Comparison of ENCODE assay signal across 9 cellular contexts in the genomic region with DNA sequence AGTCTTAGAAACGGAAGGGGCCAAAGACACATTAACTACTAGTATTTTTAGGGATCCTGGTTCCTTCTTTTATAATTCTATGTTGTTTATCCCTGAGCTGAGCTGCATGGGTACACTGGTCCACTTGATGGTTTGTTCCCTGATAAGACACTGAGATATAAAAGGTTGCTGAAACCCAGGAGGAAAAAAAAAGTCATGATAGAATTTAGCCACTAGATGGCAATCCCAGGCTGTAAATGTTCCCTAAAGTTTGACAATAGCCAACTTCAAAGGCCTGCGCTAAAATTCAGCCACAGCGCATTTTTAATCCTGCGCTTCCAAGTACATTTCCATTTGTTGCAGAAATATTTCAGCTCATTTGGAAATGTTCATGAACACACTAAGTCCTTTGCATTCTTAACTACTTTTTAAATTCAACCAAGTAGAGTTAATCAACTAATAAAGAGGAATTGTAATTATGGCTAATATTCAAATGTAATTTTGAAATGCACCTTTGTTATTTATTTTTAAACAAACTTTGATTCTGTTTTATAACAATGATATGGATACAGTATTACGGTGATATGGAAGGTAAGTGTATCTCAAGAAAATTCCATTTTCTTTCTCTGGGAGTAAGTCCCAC.
DNase-seq lines count a peak whose midpoint lies in the region; ATAC-seq and TF ChIP-seq lines count a peak whose summit lies in the region.
"Had no signal": no experiment of that assay in that cellular context is flagged by ENCODE, and none has a peak within 500 bp of the region (broad histone marks: within the 10 kb centered on the region; RNA-seq: fewer than 3 reads in every experiment).

No MANE protein-coding gene starts in this region.

- H3K36me3 ChIP-seq in esophagus squamous epithelium (no peaks in the 10 kb centered on the region), neural progenitor cell (no peaks in the 10 kb centered on the region)

- no peak for TF ChIP-seq POLR2A in esophagus squamous epithelium (IDR thresholded peaks at IDR 0.05)

- H2AFZ ChIP-seq in neural progenitor cell (replicated peaks) = no peak overlapping the region

- intact Hi-C loops in esophagus squamous epithelium (cut with DNase I) = loop anchor here (10.0 kb wide), 1 partner anchor 612 kb away; no protein-coding TSS in a partner anchor

- H3K27ac ChIP-seq in HL-60 (replicated peaks) (no peak overlapping the region), esophagus squamous epithelium (no peak overlapping the region), neural progenitor cell (no peak overlapping the region)

- DNase-seq in NCI-H2171 treated with DMSO at 0.1 percent for 48 hours (lab: John Stamatoyannopoulos, UW) (peak; percentile 53), NCI-H2171 (lab: John Stamatoyannopoulos, UW) (no peak), HL-60 (ENCODE audit: low read depth in 1 of 2, low spot score in 1 of 2) (peak in 1 of 2 experiments; percentile 7), RKO (ENCODE audit: low spot score) (peak; percentile 69), esophagus squamous epithelium (lab: John Stamatoyannopoulos, UW) (no peak), neural progenitor cell (ENCODE audit: low spot score) (peak; percentile 74)
- DNase-seq: activated naive CD8-positive, alpha-beta T cell treated with anti-CD3 and anti-CD28 coated beads, Interleukin-2, amount 10 ng/mL, durations not matched to agents 7 days and 5 days had no signal

- H3K4me2 ChIP-seq in neural progenitor cell = no peak overlapping the region

- no peak overlapping the region for H3K4me3 Mint-ChIP-seq in neural progenitor cell
- H3K4me3 Mint-ChIP-seq: activated naive CD8-positive, alpha-beta T cell treated with anti-CD3 and anti-CD28 coated beads, Interleukin-2, amount 10 ng/mL, durations not matched to agents 7 days and 5 days had no signal

- H3K27me3 Mint-ChIP-seq in neural progenitor cell (ENCODE audit: insufficient read depth, low read depth) = no peaks in the 10 kb centered on the region

- peak; percentile 8 for TF ChIP-seq CTCF in HL-60 (IDR thresholded peaks at IDR 0.05; ENCODE audit: insufficient read depth, low read length)
- TF ChIP-seq CTCF in esophagus squamous epithelium (IDR thresholded peaks at IDR 0.05) = peak in 5 of 6 experiments; percentile 50 to 68 (median 52)
- peak; percentile 79 for TF ChIP-seq CTCF in neural progenitor cell (IDR thresholded peaks at IDR 0.05)

- no peak overlapping the region for H3K9ac ChIP-seq in neural progenitor cell

- no peaks in the 10 kb centered on the region for H3K9me3 ChIP-seq in esophagus squamous epithelium
- H3K9me3 ChIP-seq in neural progenitor cell (ENCODE audit: low read depth) = no peaks in the 10 kb centered on the region

- no peaks in the 10 kb centered on the region for H3K36me3 Mint-ChIP-seq in neural progenitor cell
- H3K36me3 Mint-ChIP-seq: activated naive CD8-positive, alpha-beta T cell treated with anti-CD3 and anti-CD28 coated beads, Interleukin-2, amount 10 ng/mL, durations not matched to agents 7 days and 5 days had no signal

- WGBS in esophagus squamous epithelium, 2 donors = 37 to 39% methylated on average over 5 of the region's 5 CpGs

- H3K4me1 Mint-ChIP-seq in neural progenitor cell = peaks cover 5% of the 10 kb centered on the region
- H3K4me1 Mint-ChIP-seq: activated naive CD8-positive, alpha-beta T cell treated with anti-CD3 and anti-CD28 coated beads, Interleukin-2, amount 10 ng/mL, durations not matched to agents 7 days and 5 days had no signal

- H3K79me2 ChIP-seq in neural progenitor cell (ENCODE audit: low read depth) = no peaks in the 10 kb centered on the region

- H4K20me1 ChIP-seq in neural progenitor cell (ENCODE audit: low read depth) = no peaks in the 10 kb centered on the region

- H3K27me3 ChIP-seq in HL-60 (ENCODE audit: insufficient read depth, poor library complexity, severe bottlenecking) = no peaks in the 10 kb centered on the region
- H3K27me3 ChIP-seq in esophagus squamous epithelium = peaks cover 0 to 24% (median 0%) of the 10 kb centered on the region in 4 donors
- H3K27me3 ChIP-seq in neural progenitor cell = no peaks in the 10 kb centered on the region

- H3F3A ChIP-seq in neural progenitor cell (ENCODE audit: low read depth) = no peaks in the 10 kb centered on the region

- ATAC-seq in GM21447 (IDR thresholded peaks at IDR 0.05; ENCODE audit: unreplicated experiment) = no peak
- no peak for ATAC-seq in HG03097 (IDR thresholded peaks at IDR 0.05; ENCODE audit: low FRiP score, unreplicated experiment)

- H3K27ac Mint-ChIP-seq in neural progenitor cell = no peak overlapping the region
- H3K27ac Mint-ChIP-seq: activated naive CD8-positive, alpha-beta T cell treated with anti-CD3 and anti-CD28 coated beads, Interleukin-2, amount 10 ng/mL, durations not matched to agents 7 days and 5 days had no signal

- H3K4me1 ChIP-seq in esophagus squamous epithelium = no peaks in the 10 kb centered on the region
- peaks cover 18% of the 10 kb centered on the region for H3K4me1 ChIP-seq in neural progenitor cell

- no peaks in the 10 kb centered on the region for H3K9me3 Mint-ChIP-seq in neural progenitor cell
- H3K9me3 Mint-ChIP-seq: activated naive CD8-positive, alpha-beta T cell treated with anti-CD3 and anti-CD28 coated beads, Interleukin-2, amount 10 ng/mL, durations not matched to agents 7 days and 5 days had no signal

- H3K4me3 ChIP-seq in HL-60 (replicated peaks; ENCODE audit: insufficient read depth, low read length) = no peak overlapping the region
- no peak overlapping the region for H3K4me3 ChIP-seq in esophagus squamous epithelium
- no peak overlapping the region for H3K4me3 ChIP-seq in neural progenitor cell

Comparison
In these comparisons a context has a peak if more than half of its experiments do, and no peak if none do; other contexts are left out.
1. DNase-seq: peak in NCI-H2171 treated with DMSO at 0.1 percent for 48 hours (single experiment), RKO (single experiment) and neural progenitor cell (single experiment); none in NCI-H2171 (single experiment) and esophagus squamous epithelium (single experiment).
2. CTCF ChIP-seq: peak in every context shown above with its lines; median percentile 79 in neural progenitor cell; 52 in esophagus squamous epithelium; 8 in HL-60.